8 cellular contexts compared by ENCODE assay signal in the genomic region with DNA sequence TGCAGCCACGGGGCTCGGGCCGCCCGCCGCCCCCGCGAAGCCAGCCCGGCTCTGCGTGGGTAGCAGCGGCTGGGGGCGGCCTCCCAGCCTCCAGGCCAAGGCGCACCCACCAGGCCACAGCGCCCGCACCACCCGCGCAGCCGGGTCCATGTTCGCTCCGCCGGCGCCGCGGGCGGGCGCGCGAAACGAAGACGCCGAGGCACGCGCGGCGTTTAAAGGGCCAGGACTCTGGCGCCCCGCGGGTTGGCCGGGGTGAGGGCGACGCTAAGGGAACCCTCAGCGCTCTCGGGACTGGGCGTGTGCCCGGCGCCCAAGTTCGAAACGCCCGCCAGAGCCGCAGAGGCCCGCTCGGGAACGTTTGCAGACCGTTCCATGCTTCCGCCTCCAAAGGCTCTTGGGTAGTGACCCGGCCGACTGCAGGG. TPM values are rescaled to one million over a fixed set of nuclear protein-coding genes. Genes with fewer than 3 reads are reported as not detected.
DNase-seq lines count a peak whose midpoint lies in the region; ATAC-seq and TF ChIP-seq lines count a peak whose summit lies in the region.

A gene (minus strand): TSS at position 162 of the 422 bp plus-strand sequence. CDS start 12 bp downstream, at position 150.

- no peaks in the 10 kb centered on the region for H3K9me3 Mint-ChIP-seq in activated CD4-positive, alpha-beta memory T cell treated with anti-CD3 and anti-CD28 coated beads, Interleukin-2, amount 10 ng/mL, durations not matched to agents 7 days and 5 days

- TF ChIP-seq CTCF in lower lobe of right lung (IDR thresholded peaks at IDR 0.05) = no peak

- H3K4me3 Mint-ChIP-seq in activated CD4-positive, alpha-beta memory T cell treated with anti-CD3 and anti-CD28 coated beads, Interleukin-2, amount 10 ng/mL, durations not matched to agents 7 days and 5 days = peak within 1 kb of the TSS; percentile 91

- POLR2A ChIA-PET in activated CD4-positive, alpha-beta memory T cell treated with anti-CD3 and anti-CD28 coated beads, Interleukin-2, amount 10 ng/mL, durations not matched to agents 7 days and 5 days (lab: Charles Lee) = interaction anchor here (1.0 to 3.0 kb wide), 4 partner anchors 10 to 59 kb away, joined by 4 to 19 read pairs (median 5); a partner anchor contains a TSS

- 0% methylated on average over 56 of the region's 56 CpGs for WGBS in ectodermal cell, 2 experiments

- H3K4me1 Mint-ChIP-seq in activated CD4-positive, alpha-beta memory T cell treated with anti-CD3 and anti-CD28 coated beads, Interleukin-2, amount 10 ng/mL, durations not matched to agents 7 days and 5 days = peaks cover 34% of the 10 kb centered on the region

- ATAC-seq in GM18867 (IDR thresholded peaks at IDR 0.05; ENCODE audit: unreplicated experiment) (peak; percentile 56), HG03108 (IDR thresholded peaks at IDR 0.05; ENCODE audit: unreplicated experiment) (peak; percentile 62), lower lobe of right lung (peak; percentile 91 to 93)

- CTCF ChIA-PET in activated CD4-positive, alpha-beta memory T cell treated with anti-CD3 and anti-CD28 coated beads, Interleukin-2, amount 10 ng/mL, durations not matched to agents 7 days and 5 days (lab: Charles Lee) = interaction anchor here (1.1 to 2.1 kb wide), 3 partner anchors 9 to 32 kb away, joined by 3 to 10 read pairs (median 4); no protein-coding TSS in a partner anchor

- H3K27me3 Mint-ChIP-seq in activated CD4-positive, alpha-beta memory T cell treated with anti-CD3 and anti-CD28 coated beads, Interleukin-2, amount 10 ng/mL, durations not matched to agents 7 days and 5 days = peaks cover 13% of the 10 kb centered on the region

- H3K27ac Mint-ChIP-seq in activated CD4-positive, alpha-beta memory T cell treated with anti-CD3 and anti-CD28 coated beads, Interleukin-2, amount 10 ng/mL, durations not matched to agents 7 days and 5 days = peak within 1 kb of the TSS; percentile 96

- H3K36me3 ChIP-seq in ectodermal cell (ENCODE audit: control insufficient read depth, insufficient read depth, low read length) = peaks cover 3% of the 10 kb centered on the region
- H3K36me3 ChIP-seq in lower lobe of right lung = peaks cover 24% of the 10 kb centered on the region

- H3K9me3 ChIP-seq in ectodermal cell (ENCODE audit: control insufficient read depth, low read length) = no peaks in the 10 kb centered on the region
- H3K9me3 ChIP-seq in lower lobe of right lung = no peaks in the 10 kb centered on the region

- H3K4me3 ChIP-seq in ectodermal cell (ENCODE audit: insufficient read depth, low read depth, low read length) (peak within 1 kb of the TSS; percentile 95), lower lobe of right lung (peak within 1 kb of the TSS; percentile 98)

- peaks cover 10% of the 10 kb centered on the region for H3K36me3 Mint-ChIP-seq in activated CD4-positive, alpha-beta memory T cell treated with anti-CD3 and anti-CD28 coated beads, Interleukin-2, amount 10 ng/mL, durations not matched to agents 7 days and 5 days (ENCODE audit: low read depth)

- H3K4me1 ChIP-seq in ectodermal cell (ENCODE audit: control insufficient read depth, insufficient read depth, low read length) = no peaks in the 10 kb centered on the region
- peaks cover 35% of the 10 kb centered on the region for H3K4me1 ChIP-seq in lower lobe of right lung

- H3K27ac ChIP-seq in ectodermal cell (ENCODE audit: insufficient read depth, low read depth, low read length, poor library complexity, severe bottlenecking) (peak within 1 kb of the TSS; percentile 38), lower lobe of right lung (peak within 1 kb of the TSS; percentile 97)

- intact Hi-C loops in lower lobe of right lung (cut with DNase I) = no loop called here

- peaks cover 11% of the 10 kb centered on the region for H3K27me3 ChIP-seq in ectodermal cell (ENCODE audit: control insufficient read depth, insufficient read depth, low read length, poor library complexity, severe bottlenecking)
- H3K27me3 ChIP-seq in lower lobe of right lung (ENCODE audit: low read depth) = no peaks in the 10 kb centered on the region

- DNase-seq in AG08396 (ENCODE audit: low spot score) = peak; percentile 90
- DNase-seq in NCI-H510A treated with DMSO at 0.1 percent for 48 hours (lab: John Stamatoyannopoulos, UW) = peak; percentile 42
- DNase-seq in activated CD4-positive, alpha-beta memory T cell treated with anti-CD3 and anti-CD28 coated beads, Interleukin-2, amount 10 ng/mL, durations not matched to agents 7 days and 5 days = peak; percentile 83
- peak; percentile 90 for DNase-seq in lower lobe of right lung
- peak; percentile 44 to 71 (median 57) for DNase-seq in stimulated activated CD4-positive, alpha-beta T cell treated with anti-CD3 and anti-CD28 coated beads, TNF-alpha, amount 100 ng/mL, for 1 hour (ENCODE audit: low read depth in 3 of 3, low spot score in 1 of 3)

RNA-seq across cellular contexts. Expression of the gene that starts here (rescaled TPM):
- total RNA-seq in activated CD4-positive, alpha-beta memory T cell treated with anti-CD3 and anti-CD28 coated beads, Interleukin-2, amount 10 ng/mL, durations not matched to agents 7 days and 5 days = 10 to 100 TPM; 35.6 to 38.1 TPM
- polyA plus RNA-seq in ectodermal cell (2013, experiment 1 of 4) = 48.7 TPM
- 48.7 TPM for polyA plus RNA-seq in ectodermal cell (2013, experiment 2 of 4)
- polyA plus RNA-seq in ectodermal cell (2013, experiment 3 of 4) = 35.3 TPM
- 41.3 TPM for polyA plus RNA-seq in ectodermal cell (2013, experiment 4 of 4)
- 30.6 TPM for total RNA-seq in lower lobe of right lung

Comparison
In these comparisons a context has a peak if more than half of its experiments do, and no peak if none do; other contexts are left out.
1. Peak in every context shown above with its lines: DNase-seq, ATAC-seq, H3K4me3 ChIP-seq and H3K27ac ChIP-seq.